Comparison of ENCODE assay signal across 10 cellular contexts in the genomic region with DNA sequence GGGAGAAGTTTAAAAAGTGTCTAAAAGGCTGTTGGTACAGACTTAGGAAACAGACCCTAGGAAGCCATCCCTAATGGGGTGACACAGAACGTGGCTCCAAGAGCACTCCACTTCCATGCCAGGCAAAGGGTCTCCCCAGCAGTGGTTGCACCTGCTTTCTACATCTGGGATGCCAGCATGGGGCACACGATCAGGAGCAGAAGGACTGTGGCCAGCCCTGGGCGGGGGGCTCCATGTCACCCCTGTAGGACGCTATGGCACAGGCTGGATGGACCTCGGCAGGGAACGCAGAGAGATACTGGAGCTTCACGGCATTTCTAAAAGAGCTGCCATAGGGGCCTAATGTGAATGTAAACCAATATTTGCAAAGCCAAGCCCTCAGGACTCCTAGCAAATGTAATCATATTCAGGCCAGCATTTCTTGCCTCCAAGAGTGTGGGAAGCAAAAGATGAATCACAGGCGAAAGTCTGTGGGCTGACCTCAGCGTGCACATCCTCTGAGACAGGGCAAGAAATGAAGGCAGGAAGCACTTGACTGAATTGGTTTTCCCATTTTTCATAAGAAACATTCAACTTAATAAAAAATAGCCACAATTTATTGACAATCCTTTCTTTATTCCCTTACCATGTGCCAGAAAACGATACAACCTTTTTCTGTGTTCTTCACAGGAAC.
DNase-seq lines count a peak whose midpoint lies in the region; ATAC-seq, FAIRE-seq and TF ChIP-seq lines count a peak whose summit lies in the region.
"Had no signal": no experiment of that assay in that cellular context is flagged by ENCODE, and none has a peak within 500 bp of the region (broad histone marks: within the 10 kb centered on the region; RNA-seq: fewer than 3 reads in every experiment).

No MANE protein-coding gene starts in this region.

- no peaks in the 10 kb centered on the region for H3K79me2 ChIP-seq in PC-9 (ENCODE audit: low read depth)

- H3F3A ChIP-seq in PC-9 (ENCODE audit: insufficient read depth, low read depth): peaks cover 5% of the 10 kb centered on the region

- no peak overlapping the region for H3K27ac Mint-ChIP-seq in T-helper 2 cell treated with Interferon-gamma antibody and Interleukin-4, amounts not matched to agents 5 μg/mL and 100 μg/mL, for 36 hours
- H3K27ac Mint-ChIP-seq: stimulated activated naive B cell treated with anti-CD40 and anti-IgM and Interleukin-4, amounts not matched to agents 10 μg/mL and 1 μg/mL and 100 μg/mL, for 72 hours had no signal

- H3K9me2 ChIP-seq in PC-9 (ENCODE audit: insufficient read depth): no peaks in the 10 kb centered on the region

- peaks cover 14% of the 10 kb centered on the region for H3K27me3 Mint-ChIP-seq in T-helper 2 cell treated with Interferon-gamma antibody and Interleukin-4, amounts not matched to agents 5 μg/mL and 100 μg/mL, for 36 hours (ENCODE audit: low read depth)

- H3K36me3 ChIP-seq in PC-9 (ENCODE audit: low read depth): no peaks in the 10 kb centered on the region
- H3K36me3 ChIP-seq: neutrophil had no signal

- TF ChIP-seq CTCF in fibroblast of mammary gland (conservative IDR thresholded peaks at IDR 0.05; ENCODE audit: control insufficient read depth, insufficient read depth, low read depth, low read length) (no peak), PC-9 (conservative IDR thresholded peaks at IDR 0.05) (no peak)

- no peak overlapping the region for H3K27ac ChIP-seq in PC-9
- H3K27ac ChIP-seq: neutrophil had no signal

- DNase-seq in H54 (ENCODE audit: insufficient read length, low spot score) (peak; percentile 52), fibroblast of mammary gland (ENCODE audit: low read depth) (peak; percentile 89), PC-9 (no peak), COLO668 (lab: John Stamatoyannopoulos, UW; ENCODE audit: unreplicated experiment) (no peak)
- peak; percentile 74 for DNase-seq in T-helper 2 cell treated with Interferon-gamma antibody and Interleukin-4, amounts not matched to agents 5 μg/mL and 100 μg/mL, for 36 hours (ENCODE audit: low spot score)
- DNase-seq in stimulated activated CD4-positive, alpha-beta T cell treated with anti-CD3 and anti-CD28 coated beads, Interleukin-4, amount 100 ng/mL, for 48 hours (ENCODE audit: low read depth in 2 of 2): peak; percentile 24 to 46
- DNase-seq: NCI-H510A; stimulated activated naive B cell treated with anti-CD40 and anti-IgM and Interleukin-4, amounts not matched to agents 10 μg/mL and 1 μg/mL and 100 μg/mL, for 72 hours had no signal

- CTCF ChIA-PET in PC-9 (lab: Charles Lee): interaction anchor here (0.6 kb wide), 1 partner anchor 14 kb away, joined by 3 read pairs; no protein-coding TSS in a partner anchor

- no peak overlapping the region for H3K4me2 ChIP-seq in PC-9

- H3K9me3 ChIP-seq in PC-9 (ENCODE audit: insufficient read depth, low read depth): no peaks in the 10 kb centered on the region
- H3K9me3 ChIP-seq: neutrophil had no signal

- peaks cover 4% of the 10 kb centered on the region for H3K36me3 Mint-ChIP-seq in T-helper 2 cell treated with Interferon-gamma antibody and Interleukin-4, amounts not matched to agents 5 μg/mL and 100 μg/mL, for 36 hours (ENCODE audit: low read depth)
- H3K36me3 Mint-ChIP-seq: stimulated activated naive B cell treated with anti-CD40 and anti-IgM and Interleukin-4, amounts not matched to agents 10 μg/mL and 1 μg/mL and 100 μg/mL, for 72 hours had no signal

- no peaks in the 10 kb centered on the region for H4K20me1 ChIP-seq in PC-9 (ENCODE audit: insufficient read depth)

- peaks cover 17% of the 10 kb centered on the region for H3K4me1 ChIP-seq in PC-9 (replicated peaks; ENCODE audit: insufficient read depth)

- no peak overlapping the region for H3K4me3 ChIP-seq in fibroblast of mammary gland (ENCODE audit: control insufficient read depth, low read depth, low read length)
- H3K4me3 ChIP-seq in PC-9: no peak overlapping the region

- BruUV-seq in PC-9 (replicated peaks; lab: Mats Ljungman, UMichigan): no TSS peak

- POLR2A ChIA-PET in PC-9 (lab: Charles Lee; ENCODE audit: unreplicated experiment): no interaction called here

- no peak for FAIRE-seq in H54 (lab: Jason Lieb, UNC)

- intact Hi-C loops in PC-9 (cut with micrococcal nuclease; ENCODE audit: unreplicated experiment): no loop called here

- no peak for ATAC-seq in GM19328 (IDR thresholded peaks at IDR 0.05; ENCODE audit: unreplicated experiment)

- H3K4me3 Mint-ChIP-seq in T-helper 2 cell treated with Interferon-gamma antibody and Interleukin-4, amounts not matched to agents 5 μg/mL and 100 μg/mL, for 36 hours: no peak overlapping the region
- H3K4me3 Mint-ChIP-seq: stimulated activated naive B cell treated with anti-CD40 and anti-IgM and Interleukin-4, amounts not matched to agents 10 μg/mL and 1 μg/mL and 100 μg/mL, for 72 hours had no signal

- no peaks in the 10 kb centered on the region for H3K9me3 Mint-ChIP-seq in T-helper 2 cell treated with Interferon-gamma antibody and Interleukin-4, amounts not matched to agents 5 μg/mL and 100 μg/mL, for 36 hours
- H3K9me3 Mint-ChIP-seq: stimulated activated naive B cell treated with anti-CD40 and anti-IgM and Interleukin-4, amounts not matched to agents 10 μg/mL and 1 μg/mL and 100 μg/mL, for 72 hours had no signal

- no peaks in the 10 kb centered on the region for H3K27me3 ChIP-seq in PC-9 (ENCODE audit: insufficient read depth, low read depth)
- H3K27me3 ChIP-seq: neutrophil had no signal

- H2AFZ ChIP-seq in PC-9: no peak overlapping the region

- peaks cover 7% of the 10 kb centered on the region for H3K4me1 Mint-ChIP-seq in T-helper 2 cell treated with Interferon-gamma antibody and Interleukin-4, amounts not matched to agents 5 μg/mL and 100 μg/mL, for 36 hours (ENCODE audit: low read depth)

- TF ChIP-seq POLR2A in H54 (IDR thresholded peaks at IDR 0.05; ENCODE audit: low read depth, low read length): no peak

Comparison
In these comparisons a context has a peak if more than half of its experiments do, and no peak if none do; other contexts are left out.
1. DNase-seq: peak in H54 (single experiment), T-helper 2 cell treated with Interferon-gamma antibody and Interleukin-4, amounts not matched to agents 5 μg/mL and 100 μg/mL, for 36 hours (single experiment), fibroblast of mammary gland (single experiment) and stimulated activated CD4-positive, alpha-beta T cell treated with anti-CD3 and anti-CD28 coated beads, Interleukin-4, amount 100 ng/mL, for 48 hours (2 of 2); none in PC-9 (0 of 2) and COLO668 (single experiment).